ENCODE assay signal across 8 cellular contexts in genomic region chr2:221554769-221555510, GRCh38. TPM values are rescaled to one million over a fixed set of nuclear protein-coding genes. Genes with fewer than 3 reads are reported as not detected.
DNase-seq lines count a peak whose midpoint lies in the region; ATAC-seq and TF ChIP-seq lines count a peak whose summit lies in the region.

No MANE protein-coding gene starts in this region.

- no peak for TF ChIP-seq CTCF in esophagus muscularis mucosa (IDR thresholded peaks at IDR 0.05)
- no peak for TF ChIP-seq CTCF in body of pancreas (IDR thresholded peaks at IDR 0.05)

- intact Hi-C loops in esophagus muscularis mucosa (cut with DNase I): no loop called here
- intact Hi-C loops in body of pancreas (cut with DNase I): no loop called here

- peak overlapping the region; percentile 7 to 34 (median 21) for H3K27ac ChIP-seq in esophagus muscularis mucosa (replicated peaks in 1 of 4)
- no peak overlapping the region for H3K27ac ChIP-seq in body of pancreas

- peaks cover 10 to 17% (median 12%) of the 10 kb centered on the region in 4 donors for H3K4me1 ChIP-seq in esophagus muscularis mucosa
- H3K4me1 ChIP-seq in body of pancreas: no peaks in the 10 kb centered on the region

- H3K27me3 ChIP-seq in esophagus muscularis mucosa (no peaks in the 10 kb centered on the region), body of pancreas (no peaks in the 10 kb centered on the region)

- DNase-seq in G401 (ENCODE audit: low spot score) (peak; percentile 71), esophagus muscularis mucosa (ENCODE audit: extremely low spot score) (no peak), occipital lobe (lab: John Stamatoyannopoulos, UW) (no peak), body of pancreas (no peak), NCI-H524 (lab: John Stamatoyannopoulos, UW) (no peak), UCSD-AML1 (lab: John Stamatoyannopoulos, UW; ENCODE audit: unreplicated experiment) (no peak)

- in situ Hi-C loops in G401 (cut with HindIII; ENCODE audit: low sequenced_read_pairs): no loop called here

- H3K9me3 ChIP-seq in esophagus muscularis mucosa (no peaks in the 10 kb centered on the region), body of pancreas (no peaks in the 10 kb centered on the region)

- H3K4me3 ChIP-seq in esophagus muscularis mucosa: no peak overlapping the region
- H3K4me3 ChIP-seq in body of pancreas: no peak overlapping the region

- WGBS in esophagus muscularis mucosa: 15% methylated on average over 4 of the region's 4 CpGs
- 48 to 65% methylated on average over 4 of the region's 4 CpGs for WGBS in body of pancreas, 2 donors

- H3K36me3 ChIP-seq in esophagus muscularis mucosa: no peaks in the 10 kb centered on the region
- H3K36me3 ChIP-seq in body of pancreas (replicated peaks in 1 of 2; ENCODE audit: insufficient read depth in 1 of 2, low read depth in 2 of 2): no peaks in the 10 kb centered on the region

- ATAC-seq in GM19438 (IDR thresholded peaks at IDR 0.05; ENCODE audit: low read depth, unreplicated experiment) (peak; percentile 92), HG03196 (IDR thresholded peaks at IDR 0.05; ENCODE audit: unreplicated experiment) (peak; percentile 96), body of pancreas (no peak)

- TF ChIP-seq POLR2A in esophagus muscularis mucosa (IDR thresholded peaks at IDR 0.05; ENCODE audit: low read depth) (no peak), body of pancreas (IDR thresholded peaks at IDR 0.05) (no peak)

- TF ChIP-seq EP300 in esophagus muscularis mucosa (IDR thresholded peaks at IDR 0.05): no peak

RNA-seq across cellular contexts. Expression of gene EPHA4, which starts 17.2 kb away (rescaled TPM):
- not detected in 2 replicates for total RNA-seq in G401 (2014; rRNA removed; shearing (Covaris generic))
- 10 to 100 TPM; 15.4 to 25.9 (median 20.2) TPM for total RNA-seq in esophagus muscularis mucosa
- total RNA-seq in occipital lobe: 259 TPM
- 1 to 10 TPM; 4.0 to 5.2 TPM for total RNA-seq in body of pancreas

Comparison
In these comparisons a context has a peak if more than half of its experiments do, and no peak if none do; other contexts are left out.
1. H3K27ac ChIP-seq: peak in esophagus muscularis mucosa (4 of 4); none in body of pancreas (0 of 4).